32 cellular contexts compared by ENCODE assay signal in the genomic region with DNA sequence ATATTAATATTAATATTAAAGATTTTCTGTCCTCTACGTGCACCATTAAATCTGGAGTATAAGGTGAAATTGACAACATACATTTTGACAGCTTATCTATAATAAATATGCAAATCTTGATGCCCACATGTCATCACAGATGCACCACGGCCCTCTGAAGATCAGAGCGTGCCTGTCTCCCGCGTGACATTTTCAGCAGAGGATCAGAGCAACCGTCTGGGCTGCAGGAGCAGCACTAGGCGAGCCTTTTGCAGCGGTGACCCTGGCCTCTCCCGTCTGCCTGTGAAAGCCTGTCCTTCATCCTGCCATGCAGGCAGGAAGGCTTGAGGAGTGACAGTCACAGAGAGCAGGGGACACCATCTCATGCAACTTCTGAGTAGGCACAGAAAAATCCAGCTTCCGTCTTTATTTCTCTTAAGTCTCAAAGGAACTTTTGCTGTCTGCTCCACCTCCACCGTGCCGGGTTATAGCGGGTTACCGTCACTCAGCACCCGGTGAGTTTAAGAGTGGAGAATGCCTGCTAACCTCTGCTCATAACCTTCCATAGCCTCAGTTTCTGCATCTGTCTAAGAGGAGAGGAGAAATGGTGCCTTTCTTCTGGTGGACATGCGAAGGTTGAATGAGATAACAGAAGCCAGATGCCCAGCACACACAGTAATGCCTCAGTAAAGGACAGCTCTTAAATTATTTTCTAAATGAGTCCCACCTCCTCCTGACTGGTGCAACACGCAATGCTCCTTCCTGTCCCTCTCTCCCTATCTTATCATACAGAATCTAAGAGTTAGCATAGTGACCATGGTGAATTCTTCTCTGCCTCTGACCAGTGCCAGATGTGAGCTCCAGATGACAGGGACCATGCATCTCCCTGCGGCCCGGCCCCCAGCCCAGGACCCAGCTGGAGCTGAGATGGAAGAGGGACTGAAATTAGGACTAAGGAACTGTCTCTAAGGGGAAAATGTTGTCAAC. TPM values are rescaled to one million over a fixed set of nuclear protein-coding genes. Genes with fewer than 3 reads are reported as not detected.
"Had no signal": no experiment of that assay in that cellular context is flagged by ENCODE, and none has a peak within 500 bp of the region (broad histone marks: within the 10 kb centered on the region; RNA-seq: fewer than 3 reads in every experiment).

No MANE protein-coding gene starts in this region.

- ATAC-seq: activated CD4-positive, CD25-positive, alpha-beta regulatory T cell treated with anti-CD3 and anti-CD28 coated beads, Interleukin-2, amount 50 U/mL, for 24 hours; effector memory CD8-positive, alpha-beta T cell; gastroesophageal sphincter; left cardiac atrium; left ventricle myocardium superior; sciatic nerve; stimulated activated naive CD8-positive, alpha-beta T cell treated with anti-CD3 and anti-CD28 coated beads, Interleukin-15, Interleukin-2, amounts not matched to agents 100 U/mL and 50 U/mL, for 24 hours had no signal

- H3K4me3 ChIP-seq: adrenal gland, ascending aorta, gastroesophageal sphincter, skin epidermis, testis, transverse colon, uterus had no signal

- H3K4me3 Mint-ChIP-seq: activated naive CD4-positive, alpha-beta T cell treated with anti-CD3 and anti-CD28 coated beads for 36 hours; activated naive CD8-positive, alpha-beta T cell treated with anti-CD3 and anti-CD28 coated beads for 36 hours; effector memory CD8-positive, alpha-beta T cell had no signal

- H3K4me1 ChIP-seq: adrenal gland, ascending aorta, transverse colon had no signal

- H3K9me3 ChIP-seq: adrenal gland, ascending aorta, gastroesophageal sphincter, testis, transverse colon, uterus had no signal

- H3K9me3 Mint-ChIP-seq: activated naive CD4-positive, alpha-beta T cell treated with anti-CD3 and anti-CD28 coated beads for 36 hours; activated naive CD8-positive, alpha-beta T cell treated with anti-CD3 and anti-CD28 coated beads for 36 hours; effector memory CD8-positive, alpha-beta T cell had no signal

- DNase-seq: activated CD4-positive, alpha-beta T cell treated with anti-CD3 and anti-CD28 coated beads for 48 hours; activated CD4-positive, alpha-beta T cell treated with anti-CD3 and anti-CD28 coated beads, Interleukin-2, amount 50 U/mL, for 48 hours; activated CD8-positive, alpha-beta memory T cell treated with anti-CD3 and anti-CD28 coated beads for 24 hours; activated effector memory CD4-positive, alpha-beta T cell treated with anti-CD3 and anti-CD28 coated beads, Interleukin-2, amount 50 U/mL, for 16 hours; activated naive CD4-positive, alpha-beta T cell treated with anti-CD3 and anti-CD28 coated beads for 36 hours; activated naive CD8-positive, alpha-beta T cell treated with anti-CD3 and anti-CD28 coated beads for 36 hours; adrenal gland; brain microvascular endothelial cell; cortex of kidney; effector memory CD8-positive, alpha-beta T cell; hippocampal formation; left cardiac atrium; left ventricle myocardium superior; stimulated activated CD4-positive, alpha-beta T cell treated with anti-CD3 and anti-CD28 coated beads, Interleukin-12 subunit alpha, Interleukin-12 subunit beta, amount 100 ng/mL, for 4 hours; stimulated activated CD4-positive, alpha-beta T cell treated with anti-CD3 and anti-CD28 coated beads, Interleukin-4, amount 100 ng/mL, for 1 hour; stimulated activated naive CD8-positive, alpha-beta T cell treated with anti-CD3 and anti-CD28 coated beads, Interleukin-15, Interleukin-2, amounts not matched to agents 100 U/mL and 50 U/mL, for 24 hours; T-helper 9 cell; testis; transverse colon; uterus had no signal

- H3K27ac ChIP-seq: adrenal gland, ascending aorta, brain microvascular endothelial cell, gastroesophageal sphincter, skin epidermis, testis, transverse colon, uterus, VCaP had no signal

- H3K36me3 ChIP-seq: adrenal gland, ascending aorta, brain microvascular endothelial cell, gastroesophageal sphincter, transverse colon, uterus had no signal

- H3K36me3 Mint-ChIP-seq: activated naive CD8-positive, alpha-beta T cell treated with anti-CD3 and anti-CD28 coated beads for 36 hours had no signal

- H3K27me3 ChIP-seq: ascending aorta, testis, uterus had no signal

- H3K27ac Mint-ChIP-seq: activated naive CD4-positive, alpha-beta T cell treated with anti-CD3 and anti-CD28 coated beads for 36 hours; activated naive CD8-positive, alpha-beta T cell treated with anti-CD3 and anti-CD28 coated beads for 36 hours; effector memory CD8-positive, alpha-beta T cell had no signal

RNA-seq across cellular contexts. Expression of gene CELF4, which starts 43.8 kb away (rescaled TPM):
- total RNA-seq: activated naive CD4-positive, alpha-beta T cell treated with anti-CD3 and anti-CD28 coated beads for 36 hours; activated naive CD8-positive, alpha-beta T cell treated with anti-CD3 and anti-CD28 coated beads for 36 hours; ascending aorta; endothelial cell of umbilical vein; fibroblast of villous mesenchyme; lung microvascular endothelial cell; osteoblast; renal cortical epithelial cell; T-helper 1 cell treated with Interleukin-12 subunit alpha and Interleukin-12 subunit beta and Interleukin-4 antibody, amounts not matched to agents 30 ng/mL and 1 ng/mL, for 36 hours had no signal
